ENCODE assay signal across 24 cellular contexts in genomic region chr7:144455040-144455404, GRCh38. TPM values are rescaled to one million over a fixed set of nuclear protein-coding genes. Genes with fewer than 3 reads are reported as not detected.
DNase-seq lines count a peak whose midpoint lies in the region; ATAC-seq, FAIRE-seq and TF ChIP-seq lines count a peak whose summit lies in the region.
"Had no signal": no experiment of that assay in that cellular context is flagged by ENCODE, and none has a peak within 500 bp of the region (broad histone marks: within the 10 kb centered on the region; RNA-seq: fewer than 3 reads in every experiment).

No MANE protein-coding gene starts in this region.

- CTCF ChIA-PET in H1 (lab: Charles Lee; ENCODE audit: partially characterized antibody), result interaction anchor here (0.6 to 2.1 kb wide), 12 partner anchors 9 to 331 kb away, joined by 3 to 12 read pairs (median 4); no protein-coding TSS in a partner anchor

- intact Hi-C loops in Right ventricle myocardium superior (cut with DNase I) (no loop called here), Right ventricle myocardium inferior (cut with DNase I) (no loop called here), left lung (cut with DNase I) (no loop called here), upper lobe of right lung (cut with DNase I) (no loop called here)

- H2AK5ac ChIP-seq in H1 (ENCODE audit: low read depth, low read length), result no peak overlapping the region

- H3K9me3 ChIP-seq in H1 (ENCODE audit: insufficient read depth in 2 of 2, low read depth in 1 of 2, low read length in 1 of 2) (peaks cover 15 to 21% of the 10 kb centered on the region in 2 experiments; a peak in 3 of 4 replicates), left lung (no peaks in the 10 kb centered on the region), upper lobe of right lung (no peaks in the 10 kb centered on the region)
- H3K9me3 ChIP-seq: BE2C, BLaER1 had no signal

- H2BK12ac ChIP-seq in H1 (ENCODE audit: low read depth, low read length), result no peak overlapping the region

- no peak overlapping the region for H3K4me3 ChIP-seq in H1 (ENCODE audit: extremely low read depth in 1 of 4, insufficient read depth in 2 of 4, low read depth in 3 of 4, low read length in 4 of 4)
- H3K4me3 ChIP-seq in left lung, result no peak overlapping the region
- no peak overlapping the region for H3K4me3 ChIP-seq in upper lobe of right lung
- H3K4me3 ChIP-seq: BLaER1 had no signal

- 80% methylated on average over 5 of the region's 5 CpGs; no CpG with 5 or more reads in 1 of the 2 experiments for WGBS in H1 (ENCODE audit: extremely low coverage in 1 of 2, insufficient coverage in 1 of 2, insufficient read length in 1 of 2, insufficient replicate concordance in 2 of 2, low coverage in 1 of 2, low lambda C conversion rate in 2 of 2, missing lambda C conversion rate in 1 of 2), 2 experiments

- no peaks in the 10 kb centered on the region for H3K23me2 ChIP-seq in H1 (ENCODE audit: low read depth, low read length)

- no peak overlapping the region for H2BK5ac ChIP-seq in H1 (ENCODE audit: low read depth, low read length)

- DNase-seq in Right ventricle myocardium superior (no peak), Right ventricle myocardium inferior (ENCODE audit: missing footprints) (no peak), H1 (ENCODE audit: low read depth in 1 of 2, low spot score in 2 of 2) (no peak), left lung (no peak), upper lobe of right lung (no peak), NCI-H748 (lab: John Stamatoyannopoulos, UW; ENCODE audit: unreplicated experiment) (no peak), epidermal melanocyte (ENCODE audit: insufficient read length, low spot score) (no peak)
- DNase-seq: 8988T; BE2C; C1 segment of cervical spinal cord; Calu3; CD4-positive, CD25-positive, alpha-beta regulatory T cell; CD8-positive, alpha-beta T cell; DMS79 treated with DMSO at 0.1 percent for 48 hours; GF-D8 had no signal

- no peaks in the 10 kb centered on the region for H4K20me1 ChIP-seq in H1 (replicated peaks in 1 of 2; ENCODE audit: control insufficient read depth in 1 of 2, insufficient read depth in 2 of 2, low read length in 2 of 2)
- H4K20me1 ChIP-seq: BLaER1 had no signal

- no peak for TF ChIP-seq RAD21 in H1 (IDR thresholded peaks at IDR 0.05 in 1 of 2, conservative IDR thresholded peaks at IDR 0.05 in 1 of 2; ENCODE audit: low read depth in 2 of 2, low read length in 2 of 2)

- H3K9ac ChIP-seq in H1 (replicated peaks in 1 of 4; ENCODE audit: extremely low read depth in 1 of 4, low read depth in 3 of 4, low read length in 3 of 4), result no peak overlapping the region
- H3K9ac ChIP-seq: BLaER1 had no signal

- no peaks in the 10 kb centered on the region for H3K79me2 ChIP-seq in H1 (ENCODE audit: control insufficient read depth in 1 of 2, insufficient read depth in 2 of 2, low read length in 2 of 2)

- TF ChIP-seq POLR2A in H1 (IDR thresholded peaks at IDR 0.05; ENCODE audit: control extremely low read depth in 1 of 2, low read depth in 2 of 2, low read length in 2 of 2), result no peak

- H2BK120ac ChIP-seq in H1 (replicated peaks; ENCODE audit: low read depth, low read length), result no peak overlapping the region

- no peak overlapping the region for H2BK15ac ChIP-seq in H1 (ENCODE audit: low read length)

- H2AFZ ChIP-seq in H1 (ENCODE audit: low read length), result no peak overlapping the region

- H4K91ac ChIP-seq in H1 (replicated peaks; ENCODE audit: insufficient read length, low read length), result peak overlapping the region; percentile 10

- no peak overlapping the region for H3K14ac ChIP-seq in H1 (ENCODE audit: insufficient read length)

- no peak overlapping the region for H3K18ac ChIP-seq in H1 (ENCODE audit: extremely low read depth, low read length)

- H3K4me1 ChIP-seq in H1 (replicated peaks in 1 of 4; ENCODE audit: control insufficient read depth in 3 of 4, insufficient read depth in 4 of 4, low read length in 3 of 4), result no peaks in the 10 kb centered on the region
- no peaks in the 10 kb centered on the region for H3K4me1 ChIP-seq in left lung
- no peaks in the 10 kb centered on the region for H3K4me1 ChIP-seq in upper lobe of right lung
- H3K4me1 ChIP-seq: BE2C, BLaER1, Caco-2 had no signal

- POLR2A ChIA-PET in H1 (lab: Charles Lee; ENCODE audit: partially characterized antibody), result no interaction called here

- no peak for FAIRE-seq in H1 (lab: Jason Lieb, UNC)
- FAIRE-seq: D721Med, G401.6, GM12891, GM19239 had no signal

- TF ChIP-seq EP300 in H1 (IDR thresholded peaks at IDR 0.05; ENCODE audit: borderline replicate concordance in 1 of 2, low read depth in 2 of 2, low read length in 2 of 2), result no peak

- H3K79me1 ChIP-seq in H1 (ENCODE audit: low read depth, low read length), result no peaks in the 10 kb centered on the region

- no peak overlapping the region for H3K27ac ChIP-seq in H1 (ENCODE audit: low read depth, low read length)
- H3K27ac ChIP-seq in left lung, result no peak overlapping the region
- H3K27ac ChIP-seq in upper lobe of right lung, result no peak overlapping the region
- H3K27ac ChIP-seq: BLaER1 had no signal

- no peak overlapping the region for H3K56ac ChIP-seq in H1 (replicated peaks; ENCODE audit: insufficient read length, low read depth, low read length)

- H3K4me2 ChIP-seq in H1 (ENCODE audit: insufficient read depth in 1 of 2, low read depth in 2 of 2, low read length in 2 of 2), result no peak overlapping the region
- H3K4me2 ChIP-seq: BLaER1 had no signal

- H2BK20ac ChIP-seq in H1 (ENCODE audit: low read length), result no peak overlapping the region

- peak; percentile 51 for ATAC-seq in Right ventricle myocardium superior (ENCODE audit: poor library complexity)
- ATAC-seq in Right ventricle myocardium inferior, result no peak
- peak; percentile 77 for ATAC-seq in left lung
- peak; percentile 46 for ATAC-seq in upper lobe of right lung
- ATAC-seq: CD8-positive, alpha-beta T cell had no signal

- H3K4ac ChIP-seq in H1 (replicated peaks; ENCODE audit: insufficient read length, low read depth, low read length), result no peak overlapping the region

- H3K27me3 ChIP-seq in H1 (replicated peaks in 1 of 4; ENCODE audit: control insufficient read depth in 3 of 4, extremely low read depth in 1 of 4, insufficient read depth in 3 of 4, low read length in 3 of 4), result no peaks in the 10 kb centered on the region
- no peaks in the 10 kb centered on the region for H3K27me3 ChIP-seq in left lung
- H3K27me3 ChIP-seq in upper lobe of right lung, result no peaks in the 10 kb centered on the region
- H3K27me3 ChIP-seq: BE2C, BLaER1 had no signal

- TF ChIP-seq CTCF in H1 (IDR thresholded peaks at IDR 0.05; ENCODE audit: control extremely low read depth in 1 of 3, insufficient read depth in 1 of 3, low read depth in 1 of 3, low read length in 3 of 3), result no peak
- TF ChIP-seq CTCF in left lung (IDR thresholded peaks at IDR 0.05), result no peak
- no peak for TF ChIP-seq CTCF in upper lobe of right lung (IDR thresholded peaks at IDR 0.05)

- H3K36me3 ChIP-seq in H1 (ENCODE audit: control insufficient read depth in 2 of 4, insufficient read depth in 4 of 4, low read length in 3 of 4) (peaks cover 0 to 4% (median 0%) of the 10 kb centered on the region in 4 experiments; a peak in 3 of 8 replicates), left lung (no peaks in the 10 kb centered on the region), upper lobe of right lung (no peaks in the 10 kb centered on the region)
- H3K36me3 ChIP-seq: BE2C, BLaER1 had no signal

- no peak overlapping the region for H4K8ac ChIP-seq in H1 (ENCODE audit: extremely low read depth, insufficient read depth, low read length)

- H4K5ac ChIP-seq in H1 (ENCODE audit: insufficient read length, low read depth, low read length), result no peak overlapping the region

- H3K23ac ChIP-seq in H1 (ENCODE audit: insufficient read length), result no peak overlapping the region

TF ChIP-seq in H1, 55 proteins besides CTCF, POLR2A, EP300 and RAD21:
- TF ChIP-seq CEBPB (IDR thresholded peaks at IDR 0.05; ENCODE audit: low read depth, low read length) (no peak), KDM5A (IDR thresholded peaks at IDR 0.05; ENCODE audit: low read length) (no peak), PHF8 (conservative IDR thresholded peaks at IDR 0.05; ENCODE audit: low read depth, low read length) (no peak), SP2 (IDR thresholded peaks at IDR 0.05; ENCODE audit: low read length) (no peak), TBP (IDR thresholded peaks at IDR 0.05; ENCODE audit: low read depth, low read length) (no peak), SP1 (IDR thresholded peaks at IDR 0.05; ENCODE audit: low read depth, low read length) (no peak), CHD2 (IDR thresholded peaks at IDR 0.05; ENCODE audit: low read length) (no peak), TEAD4 (IDR thresholded peaks at IDR 0.05; ENCODE audit: low read depth, low read length) (no peak), EZH2 (IDR thresholded peaks at IDR 0.05; ENCODE audit: low read depth, low read length, severe bottlenecking) (no peak), CREB1 (IDR thresholded peaks at IDR 0.05) (no peak), CTBP2 (IDR thresholded peaks at IDR 0.05; ENCODE audit: borderline replicate concordance, insufficient read depth, insufficient read length, low read length) (no peak), CHD1 (IDR thresholded peaks at IDR 0.05; ENCODE audit: low read depth, low read length) (no peak), KDM4A (IDR thresholded peaks at IDR 0.05; ENCODE audit: low read depth, low read length, severe bottlenecking) (no peak), RNF2 (IDR thresholded peaks at IDR 0.05; ENCODE audit: borderline replicate concordance, low read depth, low read length, missing control alignments, poor library complexity, severe bottlenecking) (no peak), NRF1 (IDR thresholded peaks at IDR 0.05; ENCODE audit: low read depth, low read length) (no peak), BCL11A (IDR thresholded peaks at IDR 0.05; ENCODE audit: low read depth in 2 of 2, low read length in 2 of 2) (no peak), SRF (IDR thresholded peaks at IDR 0.05; ENCODE audit: low read depth, low read length) (no peak), GABPA (IDR thresholded peaks at IDR 0.05; ENCODE audit: borderline replicate concordance, insufficient read depth, low read length) (no peak)

RNA-seq across cellular contexts. Expression of gene NOBOX, which starts 51.5 kb away (rescaled TPM):
- not detected for total RNA-seq in Right ventricle myocardium superior
- not detected for total RNA-seq in Right ventricle myocardium inferior
- total RNA-seq in H1 (2021; fragmentation: NEBNext Ultra II Directional; extraction: Animal tissue kit (Norgen Biotek cat#: 25700)), result not detected in 2 replicates
- not detected in 2 replicates for polyA plus RNA-seq in H1 (2011; rRNA removed)
- not detected for polyA plus RNA-seq in H1 (2011; cell fraction: cytosol; rRNA removed)
- not detected for polyA plus RNA-seq in H1 (2011; cell fraction: nucleus; rRNA removed)
- not detected in 4 replicates for polyA plus RNA-seq in H1 (2012, experiment 1 of 2)
- not detected for polyA plus RNA-seq in H1 (2012, experiment 2 of 2)
- not detected for polyA plus RNA-seq in H1 (2013, experiment 1 of 2)
- not detected for polyA plus RNA-seq in H1 (2013, experiment 2 of 2)
- not detected in 2 replicates for polyA minus RNA-seq in H1 (2011; rRNA and poly(A)+ RNA removed)
- polyA minus RNA-seq in H1 (2011; cell fraction: cytosol; rRNA and poly(A)+ RNA removed), result not detected
- polyA minus RNA-seq in H1 (2011; cell fraction: nucleus; rRNA and poly(A)+ RNA removed), result not detected
- not detected for total RNA-seq in left lung
- total RNA-seq in upper lobe of right lung, result not detected
- total RNA-seq: A673; Caco-2; Calu3; CD4-positive, CD25-positive, alpha-beta regulatory T cell; CD8-positive, alpha-beta T cell had no signal
- polyA plus RNA-seq: AG04450; CD14-positive monocyte; CD4-positive, CD25-positive, alpha-beta regulatory T cell had no signal
